In the genomic region with DNA sequence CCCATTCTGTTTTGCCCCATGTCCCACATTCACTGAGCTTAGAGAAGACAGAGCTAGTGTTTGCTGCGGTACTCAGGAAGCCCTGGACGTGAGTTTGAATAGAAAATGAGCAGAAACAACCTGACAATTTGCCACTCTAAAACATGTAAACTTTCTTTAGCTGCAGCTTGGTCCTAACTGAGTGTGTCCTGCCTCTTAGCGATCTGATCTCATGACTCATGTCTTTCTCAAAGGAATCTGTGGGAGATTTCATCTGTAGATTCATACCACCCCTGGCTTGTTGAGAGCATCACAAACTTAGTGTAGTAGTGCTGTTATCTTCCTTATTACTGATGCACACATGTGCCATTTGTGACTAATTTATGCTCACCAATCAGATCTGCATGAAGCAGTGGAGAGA, we compare ENCODE assay signal across 11 cellular contexts.
DNase-seq lines count a peak whose midpoint lies in the region; ATAC-seq, FAIRE-seq and TF ChIP-seq lines count a peak whose summit lies in the region.
"Had no signal": no experiment of that assay in that cellular context is flagged by ENCODE, and none has a peak within 500 bp of the region (broad histone marks: within the 10 kb centered on the region; RNA-seq: fewer than 3 reads in every experiment).

No MANE protein-coding gene starts in this region.

- no peak overlapping the region; a peak in 1 of 6 replicates for H3K4me3 ChIP-seq in HepG2 (replicated peaks in 1 of 3; ENCODE audit: insufficient read depth in 1 of 3, low read depth in 2 of 3, low read length in 3 of 3)
- H3K4me3 ChIP-seq in right lobe of liver, result no peak overlapping the region
- H3K4me3 ChIP-seq in foreskin fibroblast (ENCODE audit: low read depth in 1 of 2, low read length in 2 of 2), result no peak overlapping the region
- H3K4me3 ChIP-seq: transverse colon had no signal

- H3K9me3 ChIP-seq in HepG2 (ENCODE audit: low read length) (no peaks in the 10 kb centered on the region), right lobe of liver (no peaks in the 10 kb centered on the region)
- H3K9me3 ChIP-seq: transverse colon had no signal

- peak overlapping the region; percentile 5; the same call in 1 of the 2 replicates for H3K4me2 ChIP-seq in HepG2 (ENCODE audit: low read depth, low read length)

- BruUV-seq in HepG2 (replicated peaks; lab: Mats Ljungman, UMichigan), result no TSS peak

- peak; percentile 56 for FAIRE-seq in HepG2 (lab: Jason Lieb, UNC)

- peaks cover 85% of the 10 kb centered on the region for H3K79me2 ChIP-seq in HepG2 (ENCODE audit: insufficient read depth, low read length)

- in situ Hi-C loops in HepG2 (cut with HindIII; ENCODE audit: extremely low pct_ligation_motif_present, low pct_unique_long_range_greater_than_20kb), result no loop called here

- H3K27me3 ChIP-seq in HepG2 (ENCODE audit: control insufficient read depth in 1 of 2, insufficient read depth in 2 of 2, low read length in 2 of 2) (no peaks in the 10 kb centered on the region; a peak in 1 of 5 replicates), right lobe of liver (no peaks in the 10 kb centered on the region)
- H3K27me3 ChIP-seq: transverse colon had no signal

- no peak overlapping the region for H3K4me3 Mint-ChIP-seq in T-helper 2 cell treated with Interferon-gamma antibody and Interleukin-4, amounts not matched to agents 5 μg/mL and 100 μg/mL, for 36 hours

- peaks cover 49% of the 10 kb centered on the region for H3K4me1 Mint-ChIP-seq in T-helper 2 cell treated with Interferon-gamma antibody and Interleukin-4, amounts not matched to agents 5 μg/mL and 100 μg/mL, for 36 hours (ENCODE audit: low read depth)

- H3K27ac ChIP-seq in HepG2 (ENCODE audit: extremely low read length, insufficient read depth, low read length) (peak overlapping the region; percentile 94), right lobe of liver (no peak overlapping the region)
- H3K27ac ChIP-seq: C4-2B had no signal

- no peaks in the 10 kb centered on the region for H3K27me3 Mint-ChIP-seq in T-helper 2 cell treated with Interferon-gamma antibody and Interleukin-4, amounts not matched to agents 5 μg/mL and 100 μg/mL, for 36 hours (ENCODE audit: low read depth)

- H3K9ac ChIP-seq in HepG2 (ENCODE audit: insufficient read depth, low read depth, low read length), result peak overlapping the region; percentile 72

- 71% methylated on average over 3 of the region's 3 CpGs for WGBS in HepG2 (ENCODE audit: low lambda C conversion rate)
- 52% methylated on average over 3 of the region's 3 CpGs for WGBS in right lobe of liver (ENCODE audit: insufficient coverage, low coverage, low lambda C conversion rate, missing lambda C conversion rate)

- TF ChIP-seq POLR2A in HepG2 (IDR thresholded peaks at IDR 0.05; ENCODE audit: insufficient read depth in 1 of 2, low read depth in 2 of 2, low read length in 2 of 2) (no peak), right lobe of liver (IDR thresholded peaks at IDR 0.05) (no peak)

- no peak overlapping the region for H2AFZ ChIP-seq in HepG2 (ENCODE audit: low read length)

- peaks cover 4% of the 10 kb centered on the region for H3K36me3 Mint-ChIP-seq in T-helper 2 cell treated with Interferon-gamma antibody and Interleukin-4, amounts not matched to agents 5 μg/mL and 100 μg/mL, for 36 hours (ENCODE audit: low read depth)

- DNase-seq in HepG2 (ENCODE audit: low spot score) (no peak), right lobe of liver (no peak), foreskin fibroblast (peak; percentile 63 to 77), DMS79 treated with DMSO at 0.1 percent for 48 hours (lab: John Stamatoyannopoulos, UW) (no peak), SK-N-DZ (ENCODE audit: low spot score) (no peak)
- DNase-seq in T-helper 2 cell treated with Interferon-gamma antibody and Interleukin-4, amounts not matched to agents 5 μg/mL and 100 μg/mL, for 36 hours (ENCODE audit: low spot score), result peak; percentile 26
- DNase-seq: stimulated activated CD4-positive, alpha-beta T cell treated with anti-CD3 and anti-CD28 coated beads, Interleukin-15, amount 100 ng/mL, for 24 hours; transverse colon had no signal

- no peaks in the 10 kb centered on the region for H4K20me1 ChIP-seq in HepG2 (ENCODE audit: insufficient read depth, low read length)

- H3K36me3 ChIP-seq in HepG2 (replicated peaks in 1 of 2; ENCODE audit: control insufficient read depth in 1 of 2, insufficient read depth in 2 of 2, low read length in 2 of 2) (peaks cover 3 to 17% of the 10 kb centered on the region in 2 experiments; a peak in 3 of 5 replicates), right lobe of liver (no peaks in the 10 kb centered on the region)
- H3K36me3 ChIP-seq: transverse colon had no signal

- intact Hi-C loops in HepG2 (cut with micrococcal nuclease; ENCODE audit: unreplicated experiment) (no loop called here), right lobe of liver (cut with DNase I) (no loop called here)

- POLR2A ChIA-PET in HepG2 (lab: Yijun Ruan, JAX), result interaction anchor here (1.3 to 3.9 kb wide), 4 partner anchors 10 to 85 kb away, joined by 3 to 61 read pairs (median 23); no protein-coding TSS in a partner anchor

- ATAC-seq in HepG2, result no peak
- ATAC-seq in right lobe of liver, result no peak
- no peak for ATAC-seq in HG02571 (IDR thresholded peaks at IDR 0.05; ENCODE audit: unreplicated experiment)
- ATAC-seq in HG03280 (IDR thresholded peaks at IDR 0.05; ENCODE audit: unreplicated experiment), result no peak

- no peaks in the 10 kb centered on the region for H3K9me3 Mint-ChIP-seq in T-helper 2 cell treated with Interferon-gamma antibody and Interleukin-4, amounts not matched to agents 5 μg/mL and 100 μg/mL, for 36 hours

- TF ChIP-seq EP300 in HepG2 (IDR thresholded peaks at IDR 0.05; ENCODE audit: low read depth in 2 of 2, low read length in 2 of 2) (no peak), HepG2 (CRISPR knock-in tag; IDR thresholded peaks at IDR 0.05; ENCODE audit: borderline replicate concordance) (no peak)

- TF ChIP-seq CTCF in HepG2 (CRISPR knock-in tag; IDR thresholded peaks at IDR 0.05) (no peak), right lobe of liver (IDR thresholded peaks at IDR 0.05) (no peak), foreskin fibroblast (IDR thresholded peaks at IDR 0.05; ENCODE audit: low read depth, low read length) (no peak)

- H3K27ac Mint-ChIP-seq in T-helper 2 cell treated with Interferon-gamma antibody and Interleukin-4, amounts not matched to agents 5 μg/mL and 100 μg/mL, for 36 hours, result no peak overlapping the region

- TF ChIP-seq RAD21 in HepG2 (CRISPR knock-in tag; IDR thresholded peaks at IDR 0.05), result no peak

- H3K4me1 ChIP-seq in HepG2 (ENCODE audit: insufficient read depth, low read length) (peaks cover 100% of the 10 kb centered on the region), right lobe of liver (peaks cover 0 to 70% (median 33%) of the 10 kb centered on the region in 4 donors)

- CTCF ChIA-PET in HepG2 (lab: Yijun Ruan, JAX; ENCODE audit: low intra/inter-chr PET ratio, low total read pairs), result no interaction called here

TF ChIP-seq in HepG2, 621 proteins besides CTCF, POLR2A, EP300 and RAD21:
- TF ChIP-seq YEATS4 (CRISPR knock-in tag; IDR thresholded peaks at IDR 0.05; ENCODE audit: borderline replicate concordance) (no peak), GATAD2A (CRISPR knock-in tag; IDR thresholded peaks at IDR 0.05) (0 out of 2 replicates have a peak, but pooled peaks have one; percentile 8), ASH2L (IDR thresholded peaks at IDR 0.05; ENCODE audit: insufficient read length, low read depth, low read length) (peak; percentile 15), FOSL2 (CRISPR knock-in tag; IDR thresholded peaks at IDR 0.05) (peak; percentile 52; the same call in 1 of the 2 replicates)
- TF ChIP-seq, protein P1, sequence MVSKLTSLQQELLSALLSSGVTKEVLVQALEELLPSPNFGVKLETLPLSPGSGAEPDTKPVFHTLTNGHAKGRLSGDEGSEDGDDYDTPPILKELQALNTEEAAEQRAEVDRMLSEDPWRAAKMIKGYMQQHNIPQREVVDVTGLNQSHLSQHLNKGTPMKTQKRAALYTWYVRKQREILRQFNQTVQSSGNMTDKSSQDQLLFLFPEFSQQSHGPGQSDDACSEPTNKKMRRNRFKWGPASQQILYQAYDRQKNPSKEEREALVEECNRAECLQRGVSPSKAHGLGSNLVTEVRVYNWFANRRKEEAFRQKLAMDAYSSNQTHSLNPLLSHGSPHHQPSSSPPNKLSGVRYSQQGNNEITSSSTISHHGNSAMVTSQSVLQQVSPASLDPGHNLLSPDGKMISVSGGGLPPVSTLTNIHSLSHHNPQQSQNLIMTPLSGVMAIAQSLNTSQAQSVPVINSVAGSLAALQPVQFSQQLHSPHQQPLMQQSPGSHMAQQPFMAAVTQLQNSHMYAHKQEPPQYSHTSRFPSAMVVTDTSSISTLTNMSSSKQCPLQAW (CRISPR knock-in tag; IDR thresholded peaks at IDR 0.05), result no peak

Comparison
In these comparisons a context has a peak if more than half of its experiments do, and no peak if none do; other contexts are left out.
1. DNase-seq: peak in T-helper 2 cell treated with Interferon-gamma antibody and Interleukin-4, amounts not matched to agents 5 μg/mL and 100 μg/mL, for 36 hours (single experiment) and foreskin fibroblast (2 of 2); none in HepG2 (single experiment), right lobe of liver (0 of 3), DMS79 treated with DMSO at 0.1 percent for 48 hours (single experiment) and SK-N-DZ (single experiment).